20 cellular contexts compared by ENCODE assay signal in the genomic region with DNA sequence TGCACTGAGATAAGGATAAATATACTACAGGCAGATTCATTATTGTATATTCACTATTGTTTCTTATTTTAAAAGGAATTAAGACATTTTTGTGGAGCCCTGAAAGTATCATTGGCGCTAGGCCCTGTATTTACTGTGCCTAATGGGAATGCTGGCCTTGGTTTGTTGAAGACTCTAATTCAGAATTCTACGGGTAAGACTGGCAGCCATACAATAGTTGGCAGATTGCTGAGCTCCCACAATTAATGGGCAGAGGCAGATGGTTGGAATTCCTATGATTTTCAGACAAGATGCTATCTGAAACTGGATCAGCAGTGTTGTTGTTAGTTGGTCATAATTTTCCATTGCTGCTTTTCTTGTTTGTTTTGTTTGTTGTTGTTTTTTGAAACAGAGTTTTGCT.
"Had no signal": no experiment of that assay in that cellular context is flagged by ENCODE, and none has a peak within 500 bp of the region (broad histone marks: within the 10 kb centered on the region; RNA-seq: fewer than 3 reads in every experiment).

No MANE protein-coding gene starts in this region.

- H3K27me3 ChIP-seq: brain microvascular endothelial cell, neural progenitor cell, right atrium auricular region, tibial nerve had no signal

- H3K27ac Mint-ChIP-seq: activated CD4-positive, alpha-beta T cell treated with anti-CD3 and anti-CD28 coated beads for 36 hours; activated naive CD8-positive, alpha-beta T cell treated with anti-CD3 and anti-CD28 coated beads for 36 hours; activated T-helper 17 cell treated with anti-CD3 and anti-CD28 coated beads, Interleukin-2, amount 50 U/mL, for 72 hours; memory B cell; naive thymus-derived CD4-positive, alpha-beta T cell; neural progenitor cell; WTC11 had no signal

- H3K36me3 ChIP-seq: brain microvascular endothelial cell, heart right ventricle, neural progenitor cell, prostate gland, right atrium auricular region, tibial nerve had no signal

- H3K9ac ChIP-seq: neural progenitor cell had no signal

- FAIRE-seq: TTC549 had no signal

- ATAC-seq: activated CD4-positive, alpha-beta T cell treated with anti-CD3 and anti-CD28 coated beads for 36 hours; activated T-helper 17 cell treated with anti-CD3 and anti-CD28 coated beads, Interleukin-2, amount 50 U/mL, for 72 hours; heart right ventricle; naive thymus-derived CD4-positive, alpha-beta T cell; stimulated activated naive CD8-positive, alpha-beta T cell treated with anti-CD3 and anti-CD28 coated beads, Interleukin-15, Interleukin-2, amounts not matched to agents 100 U/mL and 50 U/mL, for 24 hours; WTC11 had no signal

- H3K9me3 Mint-ChIP-seq: activated naive CD8-positive, alpha-beta T cell treated with anti-CD3 and anti-CD28 coated beads for 36 hours; activated T-helper 17 cell treated with anti-CD3 and anti-CD28 coated beads, Interleukin-2, amount 50 U/mL, for 72 hours; memory B cell; neural progenitor cell; WTC11 had no signal

- H3K4me3 Mint-ChIP-seq: activated CD4-positive, alpha-beta T cell treated with anti-CD3 and anti-CD28 coated beads for 36 hours; activated naive CD8-positive, alpha-beta T cell treated with anti-CD3 and anti-CD28 coated beads for 36 hours; activated T-helper 17 cell treated with anti-CD3 and anti-CD28 coated beads, Interleukin-2, amount 50 U/mL, for 72 hours; memory B cell; naive thymus-derived CD4-positive, alpha-beta T cell; neural progenitor cell; WTC11 had no signal

- DNase-seq: activated CD4-positive, alpha-beta T cell treated with anti-CD3 and anti-CD28 coated beads for 36 hours; activated CD4-positive, alpha-beta T cell treated with anti-CD3 and anti-CD28 coated beads, Interleukin-2, amount 50 U/mL, for 48 hours; activated naive CD4-positive, alpha-beta T cell; activated naive CD8-positive, alpha-beta T cell treated with anti-CD3 and anti-CD28 coated beads for 36 hours; brain microvascular endothelial cell; central memory CD4-positive, alpha-beta T cell; heart right ventricle; naive thymus-derived CD4-positive, alpha-beta T cell; stimulated activated CD4-positive, alpha-beta T cell treated with anti-CD3 and anti-CD28 coated beads, Interleukin-2, amount 100 ng/mL, for 24 hours; stimulated activated naive CD8-positive, alpha-beta T cell treated with anti-CD3 and anti-CD28 coated beads, Interleukin-15, Interleukin-2, amounts not matched to agents 100 U/mL and 50 U/mL, for 24 hours; substantia nigra had no signal

- H2AFZ ChIP-seq: neural progenitor cell had no signal

- H3K36me3 Mint-ChIP-seq: activated naive CD8-positive, alpha-beta T cell treated with anti-CD3 and anti-CD28 coated beads for 36 hours; memory B cell; neural progenitor cell; WTC11 had no signal

- H3K4me2 ChIP-seq: neural progenitor cell had no signal

- H3K4me1 Mint-ChIP-seq: activated CD4-positive, alpha-beta T cell treated with anti-CD3 and anti-CD28 coated beads for 36 hours; activated naive CD8-positive, alpha-beta T cell treated with anti-CD3 and anti-CD28 coated beads for 36 hours; activated T-helper 17 cell treated with anti-CD3 and anti-CD28 coated beads, Interleukin-2, amount 50 U/mL, for 72 hours; memory B cell; naive thymus-derived CD4-positive, alpha-beta T cell; neural progenitor cell; WTC11 had no signal

- H3K4me3 ChIP-seq: coronary artery, heart right ventricle, neural progenitor cell, prostate gland, right atrium auricular region, tibial nerve had no signal

- H3K9me3 ChIP-seq: heart right ventricle, prostate gland, right atrium auricular region, tibial nerve had no signal

- H3K27ac ChIP-seq: brain microvascular endothelial cell, coronary artery, heart right ventricle, neural progenitor cell, prostate gland, right atrium auricular region had no signal

- H3K4me1 ChIP-seq: heart right ventricle, neural progenitor cell, prostate gland, right atrium auricular region had no signal
